1 cellular context compared by ENCODE assay signal in genomic region chr22:31750365-31751284, GRCh38.
A peak's percentile ranks its signal among the peaks of the same experiment; 100 is the strongest.
TF ChIP-seq lines count a peak whose summit lies in the region.

No MANE protein-coding gene starts in this region.

TF ChIP-seq in GM12878, 131 proteins besides CTCF, POLR2A, EP300 and RAD21:
- TF ChIP-seq BACH1 (IDR thresholded peaks at IDR 0.05; ENCODE audit: borderline replicate concordance) (no peak), MLLT1 (IDR thresholded peaks at IDR 0.05) (peak; percentile 90), MTA3 (IDR thresholded peaks at IDR 0.05; ENCODE audit: borderline replicate concordance, low read length) (no peak), BHLHE40 (IDR thresholded peaks at IDR 0.05; ENCODE audit: borderline replicate concordance in 1 of 2, low read depth in 2 of 2, low read length in 1 of 2) (no peak), NR2F1 (conservative IDR thresholded peaks at IDR 0.05) (no peak), HDGF (IDR thresholded peaks at IDR 0.05) (peak; percentile 8; the same call in 1 of the 2 replicates), ZNF592 (IDR thresholded peaks at IDR 0.05) (no peak), FOXK2 (IDR thresholded peaks at IDR 0.05) (no peak), ZBTB33 (IDR thresholded peaks at IDR 0.05) (no peak)
- TF ChIP-seq, protein P1, sequence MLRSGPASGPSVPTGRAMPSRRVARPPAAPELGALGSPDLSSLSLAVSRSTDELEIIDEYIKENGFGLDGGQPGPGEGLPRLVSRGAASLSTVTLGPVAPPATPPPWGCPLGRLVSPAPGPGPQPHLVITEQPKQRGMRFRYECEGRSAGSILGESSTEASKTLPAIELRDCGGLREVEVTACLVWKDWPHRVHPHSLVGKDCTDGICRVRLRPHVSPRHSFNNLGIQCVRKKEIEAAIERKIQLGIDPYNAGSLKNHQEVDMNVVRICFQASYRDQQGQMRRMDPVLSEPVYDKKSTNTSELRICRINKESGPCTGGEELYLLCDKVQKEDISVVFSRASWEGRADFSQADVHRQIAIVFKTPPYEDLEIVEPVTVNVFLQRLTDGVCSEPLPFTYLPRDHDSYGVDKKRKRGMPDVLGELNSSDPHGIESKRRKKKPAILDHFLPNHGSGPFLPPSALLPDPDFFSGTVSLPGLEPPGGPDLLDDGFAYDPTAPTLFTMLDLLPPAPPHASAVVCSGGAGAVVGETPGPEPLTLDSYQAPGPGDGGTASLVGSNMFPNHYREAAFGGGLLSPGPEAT (IDR thresholded peaks at IDR 0.05; ENCODE audit: low read depth), result 0 out of 2 replicates have a peak, but pooled peaks have one; percentile 10
